10 cellular contexts compared by ENCODE assay signal in the genomic region with DNA sequence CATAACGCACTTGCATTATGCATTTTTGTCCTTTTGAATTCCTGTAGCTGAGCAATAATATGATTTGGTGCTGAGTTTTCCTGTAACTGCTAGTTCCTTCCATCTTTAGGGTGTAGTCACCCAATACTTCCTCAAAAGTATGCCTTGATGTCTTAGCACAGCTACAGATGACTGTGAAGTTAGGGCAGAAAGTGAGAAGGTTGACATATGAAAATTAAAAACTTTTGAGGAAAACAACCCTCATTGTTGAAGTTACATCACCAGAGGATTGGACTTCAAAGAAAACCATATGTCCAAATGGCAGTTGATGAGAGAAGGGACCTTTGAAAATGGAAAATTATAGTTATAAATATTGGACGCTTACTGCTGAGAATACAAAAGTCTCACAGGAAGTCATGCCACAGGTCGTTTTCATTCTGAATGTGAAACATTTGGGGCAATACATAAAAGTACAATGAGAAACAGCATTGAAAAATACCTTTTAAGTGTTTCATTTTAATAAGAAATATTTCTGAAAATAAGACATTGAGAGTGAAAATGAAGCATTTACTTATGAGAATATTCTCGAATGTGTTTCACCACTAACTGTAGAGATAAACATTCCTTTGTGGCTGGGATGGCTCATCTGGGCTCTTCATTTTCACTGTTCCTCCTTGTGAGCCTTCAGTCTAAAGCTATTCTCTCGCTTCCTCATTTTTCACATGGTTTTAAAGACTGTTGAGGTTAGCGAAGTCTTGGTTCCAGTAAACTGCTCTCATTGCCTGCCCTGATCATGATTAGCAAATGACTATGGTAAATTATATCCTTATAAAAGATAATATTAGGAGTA.
DNase-seq lines count a peak whose midpoint lies in the region; ATAC-seq, FAIRE-seq and TF ChIP-seq lines count a peak whose summit lies in the region.
"Had no signal": no experiment of that assay in that cellular context is flagged by ENCODE, and none has a peak within 500 bp of the region (broad histone marks: within the 10 kb centered on the region; RNA-seq: fewer than 3 reads in every experiment).

No MANE protein-coding gene starts in this region.

- no peaks in the 10 kb centered on the region for H3K27me3 ChIP-seq in GM23338 (ENCODE audit: insufficient read depth)
- H3K27me3 ChIP-seq: cardiac muscle cell had no signal

- peak; percentile 96 for FAIRE-seq in GM18507 (lab: Jason Lieb, UNC)

- no peak overlapping the region for H3K27ac ChIP-seq in GM23338 (ENCODE audit: low read depth)
- H3K27ac ChIP-seq: cardiac muscle cell had no signal

- no peak overlapping the region for H3K4me3 ChIP-seq in GM23338
- H3K4me3 ChIP-seq: cardiac muscle cell, lung had no signal

- no peaks in the 10 kb centered on the region for H3K9me3 Mint-ChIP-seq in effector memory CD8-positive, alpha-beta T cell
- no peaks in the 10 kb centered on the region for H3K9me3 Mint-ChIP-seq in GM23338

- H2AFZ ChIP-seq in GM23338 = no peak overlapping the region

- no peaks in the 10 kb centered on the region for H3K4me1 ChIP-seq in GM23338 (ENCODE audit: insufficient read depth)

- H3K4me3 Mint-ChIP-seq in effector memory CD8-positive, alpha-beta T cell = no peak overlapping the region
- H3K4me3 Mint-ChIP-seq in GM23338 = no peak overlapping the region

- peak; percentile 96 for ATAC-seq in GM21526 (IDR thresholded peaks at IDR 0.05; ENCODE audit: low FRiP score, unreplicated experiment)
- peak; percentile 65 for ATAC-seq in HG03469 (IDR thresholded peaks at IDR 0.05; ENCODE audit: unreplicated experiment)
- peak; percentile 51 for ATAC-seq in effector memory CD8-positive, alpha-beta T cell (replicated peaks)
- ATAC-seq in GM23338 = no peak

- H3K4me1 Mint-ChIP-seq in effector memory CD8-positive, alpha-beta T cell (ENCODE audit: low read depth in 2 of 2) = peaks cover 0 to 3% of the 10 kb centered on the region in 2 donors
- H3K4me1 Mint-ChIP-seq in GM23338 = peaks cover 8% of the 10 kb centered on the region

- H3K27ac Mint-ChIP-seq in effector memory CD8-positive, alpha-beta T cell = no peak overlapping the region
- H3K27ac Mint-ChIP-seq in GM23338 = no peak overlapping the region

- H3K79me2 ChIP-seq in GM23338 (replicated peaks; ENCODE audit: insufficient read depth) = no peaks in the 10 kb centered on the region

- no peak for TF ChIP-seq CTCF in GM23338 (conservative IDR thresholded peaks at IDR 0.05; ENCODE audit: low read depth in 2 of 2)

- H3K27me3 Mint-ChIP-seq in effector memory CD8-positive, alpha-beta T cell = peaks cover 6 to 25% of the 10 kb centered on the region in 2 donors
- no peaks in the 10 kb centered on the region for H3K27me3 Mint-ChIP-seq in GM23338 (ENCODE audit: insufficient read depth, low read depth, poor library complexity)

- no peaks in the 10 kb centered on the region for H3F3A ChIP-seq in GM23338 (replicated peaks; ENCODE audit: low read depth)

- no peaks in the 10 kb centered on the region for H3K36me3 ChIP-seq in GM23338 (ENCODE audit: insufficient read depth)
- H3K36me3 ChIP-seq: cardiac muscle cell had no signal

- no peaks in the 10 kb centered on the region for H4K20me1 ChIP-seq in GM23338 (replicated peaks; ENCODE audit: insufficient read depth)

- DNase-seq in GM18507 (ENCODE audit: extremely low spot score, insufficient read length, low read depth) (no peak), NK-92 (lab: John Stamatoyannopoulos, UW; ENCODE audit: unreplicated experiment) (no peak), SHP77 (lab: John Stamatoyannopoulos, UW) (no peak), NCI-H510A treated with DMSO at 0.1 percent for 48 hours (lab: John Stamatoyannopoulos, UW) (no peak), GM23338 (ENCODE audit: low spot score) (no peak)
- no peak for DNase-seq in effector memory CD8-positive, alpha-beta T cell

- H3K4me2 ChIP-seq in GM23338 = no peak overlapping the region

- H3K36me3 Mint-ChIP-seq in effector memory CD8-positive, alpha-beta T cell (ENCODE audit: insufficient read depth) = no peaks in the 10 kb centered on the region
- no peaks in the 10 kb centered on the region for H3K36me3 Mint-ChIP-seq in GM23338 (ENCODE audit: low read depth)

- H3K9me2 ChIP-seq in GM23338 (ENCODE audit: insufficient read depth) = peaks cover 6% of the 10 kb centered on the region

TF ChIP-seq in GM23338, 12 proteins besides CTCF, POLR2A, EP300 and RAD21 (continues in another document):
- TF ChIP-seq, protein P1, sequence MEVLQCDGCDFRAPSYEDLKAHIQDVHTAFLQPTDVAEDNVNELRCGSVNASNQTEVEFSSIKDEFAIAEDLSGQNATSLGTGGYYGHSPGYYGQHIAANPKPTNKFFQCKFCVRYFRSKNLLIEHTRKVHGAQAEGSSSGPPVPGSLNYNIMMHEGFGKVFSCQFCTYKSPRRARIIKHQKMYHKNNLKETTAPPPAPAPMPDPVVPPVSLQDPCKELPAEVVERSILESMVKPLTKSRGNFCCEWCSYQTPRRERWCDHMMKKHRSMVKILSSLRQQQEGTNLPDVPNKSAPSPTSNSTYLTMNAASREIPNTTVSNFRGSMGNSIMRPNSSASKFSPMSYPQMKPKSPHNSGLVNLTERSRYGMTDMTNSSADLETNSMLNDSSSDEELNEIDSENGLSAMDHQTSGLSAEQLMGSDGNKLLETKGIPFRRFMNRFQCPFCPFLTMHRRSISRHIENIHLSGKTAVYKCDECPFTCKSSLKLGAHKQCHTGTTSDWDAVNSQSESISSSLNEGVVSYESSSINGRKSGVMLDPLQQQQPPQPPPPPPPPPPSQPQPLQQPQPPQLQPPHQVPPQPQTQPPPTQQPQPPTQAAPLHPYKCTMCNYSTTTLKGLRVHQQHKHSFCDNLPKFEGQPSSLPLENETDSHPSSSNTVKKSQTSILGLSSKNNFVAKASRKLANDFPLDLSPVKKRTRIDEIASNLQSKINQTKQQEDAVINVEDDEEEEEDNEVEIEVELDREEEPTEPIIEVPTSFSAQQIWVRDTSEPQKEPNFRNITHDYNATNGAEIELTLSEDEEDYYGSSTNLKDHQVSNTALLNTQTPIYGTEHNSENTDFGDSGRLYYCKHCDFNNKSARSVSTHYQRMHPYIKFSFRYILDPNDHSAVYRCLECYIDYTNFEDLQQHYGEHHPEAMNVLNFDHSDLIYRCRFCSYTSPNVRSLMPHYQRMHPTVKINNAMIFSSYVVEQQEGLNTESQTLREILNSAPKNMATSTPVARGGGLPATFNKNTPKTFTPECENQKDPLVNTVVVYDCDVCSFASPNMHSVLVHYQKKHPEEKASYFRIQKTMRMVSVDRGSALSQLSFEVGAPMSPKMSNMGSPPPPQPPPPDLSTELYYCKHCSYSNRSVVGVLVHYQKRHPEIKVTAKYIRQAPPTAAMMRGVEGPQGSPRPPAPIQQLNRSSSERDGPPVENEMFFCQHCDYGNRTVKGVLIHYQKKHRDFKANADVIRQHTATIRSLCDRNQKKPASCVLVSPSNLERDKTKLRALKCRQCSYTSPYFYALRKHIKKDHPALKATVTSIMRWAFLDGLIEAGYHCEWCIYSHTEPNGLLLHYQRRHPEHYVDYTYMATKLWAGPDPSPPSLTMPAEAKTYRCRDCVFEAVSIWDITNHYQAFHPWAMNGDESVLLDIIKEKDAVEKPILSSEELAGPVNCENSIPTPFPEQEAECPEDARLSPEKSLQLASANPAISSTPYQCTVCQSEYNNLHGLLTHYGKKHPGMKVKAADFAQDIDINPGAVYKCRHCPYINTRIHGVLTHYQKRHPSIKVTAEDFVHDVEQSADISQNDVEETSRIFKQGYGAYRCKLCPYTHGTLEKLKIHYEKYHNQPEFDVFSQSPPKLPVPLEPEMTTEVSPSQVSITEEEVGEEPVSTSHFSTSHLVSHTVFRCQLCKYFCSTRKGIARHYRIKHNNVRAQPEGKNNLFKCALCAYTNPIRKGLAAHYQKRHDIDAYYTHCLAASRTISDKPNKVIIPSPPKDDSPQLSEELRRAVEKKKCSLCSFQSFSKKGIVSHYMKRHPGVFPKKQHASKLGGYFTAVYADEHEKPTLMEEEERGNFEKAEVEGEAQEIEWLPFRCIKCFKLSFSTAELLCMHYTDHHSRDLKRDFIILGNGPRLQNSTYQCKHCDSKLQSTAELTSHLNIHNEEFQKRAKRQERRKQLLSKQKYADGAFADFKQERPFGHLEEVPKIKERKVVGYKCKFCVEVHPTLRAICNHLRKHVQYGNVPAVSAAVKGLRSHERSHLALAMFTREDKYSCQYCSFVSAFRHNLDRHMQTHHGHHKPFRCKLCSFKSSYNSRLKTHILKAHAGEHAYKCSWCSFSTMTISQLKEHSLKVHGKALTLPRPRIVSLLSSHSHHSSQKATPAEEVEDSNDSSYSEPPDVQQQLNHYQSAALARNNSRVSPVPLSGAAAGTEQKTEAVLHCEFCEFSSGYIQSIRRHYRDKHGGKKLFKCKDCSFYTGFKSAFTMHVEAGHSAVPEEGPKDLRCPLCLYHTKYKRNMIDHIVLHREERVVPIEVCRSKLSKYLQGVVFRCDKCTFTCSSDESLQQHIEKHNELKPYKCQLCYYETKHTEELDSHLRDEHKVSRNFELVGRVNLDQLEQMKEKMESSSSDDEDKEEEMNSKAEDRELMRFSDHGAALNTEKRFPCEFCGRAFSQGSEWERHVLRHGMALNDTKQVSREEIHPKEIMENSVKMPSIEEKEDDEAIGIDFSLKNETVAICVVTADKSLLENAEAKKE (CRISPR knock-in tag; IDR thresholded peaks at IDR 0.05) = no peak
- TF ChIP-seq ZNF114 (CRISPR knock-in tag; IDR thresholded peaks at IDR 0.05) (no peak), EZH2 (IDR thresholded peaks at IDR 0.05; ENCODE audit: low read depth, unreplicated experiment) (no peak)
- TF ChIP-seq, protein P2, sequence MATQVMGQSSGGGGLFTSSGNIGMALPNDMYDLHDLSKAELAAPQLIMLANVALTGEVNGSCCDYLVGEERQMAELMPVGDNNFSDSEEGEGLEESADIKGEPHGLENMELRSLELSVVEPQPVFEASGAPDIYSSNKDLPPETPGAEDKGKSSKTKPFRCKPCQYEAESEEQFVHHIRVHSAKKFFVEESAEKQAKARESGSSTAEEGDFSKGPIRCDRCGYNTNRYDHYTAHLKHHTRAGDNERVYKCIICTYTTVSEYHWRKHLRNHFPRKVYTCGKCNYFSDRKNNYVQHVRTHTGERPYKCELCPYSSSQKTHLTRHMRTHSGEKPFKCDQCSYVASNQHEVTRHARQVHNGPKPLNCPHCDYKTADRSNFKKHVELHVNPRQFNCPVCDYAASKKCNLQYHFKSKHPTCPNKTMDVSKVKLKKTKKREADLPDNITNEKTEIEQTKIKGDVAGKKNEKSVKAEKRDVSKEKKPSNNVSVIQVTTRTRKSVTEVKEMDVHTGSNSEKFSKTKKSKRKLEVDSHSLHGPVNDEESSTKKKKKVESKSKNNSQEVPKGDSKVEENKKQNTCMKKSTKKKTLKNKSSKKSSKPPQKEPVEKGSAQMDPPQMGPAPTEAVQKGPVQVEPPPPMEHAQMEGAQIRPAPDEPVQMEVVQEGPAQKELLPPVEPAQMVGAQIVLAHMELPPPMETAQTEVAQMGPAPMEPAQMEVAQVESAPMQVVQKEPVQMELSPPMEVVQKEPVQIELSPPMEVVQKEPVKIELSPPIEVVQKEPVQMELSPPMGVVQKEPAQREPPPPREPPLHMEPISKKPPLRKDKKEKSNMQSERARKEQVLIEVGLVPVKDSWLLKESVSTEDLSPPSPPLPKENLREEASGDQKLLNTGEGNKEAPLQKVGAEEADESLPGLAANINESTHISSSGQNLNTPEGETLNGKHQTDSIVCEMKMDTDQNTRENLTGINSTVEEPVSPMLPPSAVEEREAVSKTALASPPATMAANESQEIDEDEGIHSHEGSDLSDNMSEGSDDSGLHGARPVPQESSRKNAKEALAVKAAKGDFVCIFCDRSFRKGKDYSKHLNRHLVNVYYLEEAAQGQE (IDR thresholded peaks at IDR 0.05; ENCODE audit: unreplicated experiment) = no peak
